8 cellular contexts compared by ENCODE assay signal in genomic region chr2:168961450-168962229, GRCh38.
A peak's percentile ranks its signal among the peaks of the same experiment; 100 is the strongest.
DNase-seq lines count a peak whose midpoint lies in the region; ATAC-seq and TF ChIP-seq lines count a peak whose summit lies in the region.

No MANE protein-coding gene starts in this region.

- TF ChIP-seq CTCF in CD14-positive monocyte (IDR thresholded peaks at IDR 0.05), result peak; percentile 85
- peak; percentile 77 for TF ChIP-seq CTCF in GM13977 (IDR thresholded peaks at IDR 0.05; ENCODE audit: extremely low read depth, insufficient read depth, missing control alignments)
- TF ChIP-seq CTCF in epithelial cell of esophagus (IDR thresholded peaks at IDR 0.05; ENCODE audit: insufficient read depth, low read depth, low read length, missing control alignments), result peak; percentile 89

- no peak overlapping the region for H3K27ac Mint-ChIP-seq in CD14-positive monocyte
- H3K27ac Mint-ChIP-seq in T-helper 17 cell, result no peak overlapping the region

- DNase-seq in CD14-positive monocyte (ENCODE audit: low spot score) (peak; percentile 52), GM13977 (ENCODE audit: low spot score) (peak; percentile 21), NCI-H1930 (lab: John Stamatoyannopoulos, UW) (peak; percentile 29 to 56), T-helper 17 cell (peak in 1 of 3 donors; percentile 31), epithelial cell of esophagus (ENCODE audit: low read depth) (peak; percentile 84), mucosa of gallbladder (ENCODE audit: low spot score) (peak; percentile 66), NK-92 (lab: John Stamatoyannopoulos, UW; ENCODE audit: unreplicated experiment) (no peak)

- no peak overlapping the region for H3K4me3 ChIP-seq in epithelial cell of esophagus (ENCODE audit: low read length)

- no peaks in the 10 kb centered on the region for H3K9me3 ChIP-seq in T-helper 17 cell (ENCODE audit: control insufficient read depth, low read length, poor library complexity, severe bottlenecking)

- no peaks in the 10 kb centered on the region for H3K36me3 Mint-ChIP-seq in CD14-positive monocyte
- H3K36me3 Mint-ChIP-seq in T-helper 17 cell (ENCODE audit: low read depth), result peaks cover 2% of the 10 kb centered on the region

- ATAC-seq in HG02840 (IDR thresholded peaks at IDR 0.05; ENCODE audit: low FRiP score, unreplicated experiment), result peak; percentile 74
- ATAC-seq in T-helper 17 cell, result peak; percentile 80

- no peak overlapping the region for H3K4me3 Mint-ChIP-seq in CD14-positive monocyte
- no peak overlapping the region for H3K4me3 Mint-ChIP-seq in T-helper 17 cell

- H3K9me3 Mint-ChIP-seq in CD14-positive monocyte, result peaks cover 0 to under 1% (median 0%) of the 10 kb centered on the region in 7 donors

- peaks cover 13% of the 10 kb centered on the region for H3K4me1 Mint-ChIP-seq in CD14-positive monocyte
- peaks cover 19% of the 10 kb centered on the region for H3K4me1 Mint-ChIP-seq in T-helper 17 cell

- in situ Hi-C loops in GM13977 (cut with MboI; ENCODE audit: low pct_unique_long_range_greater_than_20kb, low sequenced_read_pairs, unreplicated experiment), result loop anchor here (25.0 kb wide), 1 partner anchor 151 kb away; no protein-coding TSS in a partner anchor

- H3K27me3 Mint-ChIP-seq in CD14-positive monocyte (ENCODE audit: low read depth in 3 of 3) (no peaks in the 10 kb centered on the region), T-helper 17 cell (peaks cover 15% of the 10 kb centered on the region)

- intact Hi-C loops in CD14-positive monocyte (cut with micrococcal nuclease), result loop anchor here (2.0 to 5.0 kb wide), 2 partner anchors 179 to 181 kb away; no protein-coding TSS in a partner anchor
